12 cellular contexts compared by ENCODE assay signal in the genomic region with DNA sequence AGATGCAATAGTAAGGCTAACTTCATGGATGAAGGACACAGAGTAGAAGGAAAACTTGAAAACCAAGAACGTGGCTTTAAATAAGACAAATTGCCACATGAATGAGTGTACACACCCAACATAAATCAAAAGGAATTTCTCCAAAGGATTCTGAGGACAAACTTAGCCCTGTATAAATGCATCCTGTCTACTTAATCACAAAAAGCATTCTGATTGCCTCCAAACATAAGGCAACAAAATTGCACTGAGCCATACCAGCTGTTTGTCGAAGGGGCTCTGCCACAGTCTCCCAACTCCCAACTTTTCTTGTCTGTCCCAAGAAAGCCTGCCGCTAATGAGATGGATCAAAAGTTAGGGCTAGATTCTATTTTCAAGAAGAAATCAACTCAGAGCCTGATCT.
DNase-seq lines count a peak whose midpoint lies in the region; ATAC-seq and TF ChIP-seq lines count a peak whose summit lies in the region.
"Had no signal": no experiment of that assay in that cellular context is flagged by ENCODE, and none has a peak within 500 bp of the region (broad histone marks: within the 10 kb centered on the region; RNA-seq: fewer than 3 reads in every experiment).

No MANE protein-coding gene starts in this region.

- no peaks in the 10 kb centered on the region for H3K9me3 Mint-ChIP-seq in endothelial cell (ENCODE audit: unreplicated experiment)
- no peaks in the 10 kb centered on the region for H3K9me3 Mint-ChIP-seq in activated CD4-positive, alpha-beta memory T cell treated with anti-CD3 and anti-CD28 coated beads for 36 hours
- H3K9me3 Mint-ChIP-seq: activated T-helper 17 cell treated with anti-CD3 and anti-CD28 coated beads, Interleukin-2, amount 50 U/mL, for 72 hours; IgD-negative memory B cell had no signal

- H3K36me3 ChIP-seq in PC-9 (ENCODE audit: low read depth) (0 out of 2 replicates have a peak, but pooled peaks cover 9% of the 10 kb centered on the region), mucosa of stomach (ENCODE audit: control insufficient read depth, insufficient read depth, low read length) (no peaks in the 10 kb centered on the region)

- H3K4me3 Mint-ChIP-seq in endothelial cell (ENCODE audit: unreplicated experiment): no peak overlapping the region
- H3K4me3 Mint-ChIP-seq in activated CD4-positive, alpha-beta memory T cell treated with anti-CD3 and anti-CD28 coated beads for 36 hours: no peak overlapping the region
- H3K4me3 Mint-ChIP-seq: activated T-helper 17 cell treated with anti-CD3 and anti-CD28 coated beads, Interleukin-2, amount 50 U/mL, for 72 hours had no signal

- intact Hi-C loops in PC-9 (cut with micrococcal nuclease; ENCODE audit: unreplicated experiment): loop anchor here (1.0 kb wide), 4 partner anchors 13 to 117 kb away; no protein-coding TSS in a partner anchor
- intact Hi-C loops in activated CD4-positive, alpha-beta memory T cell treated with anti-CD3 and anti-CD28 coated beads for 36 hours (cut with micrococcal nuclease): no loop called here

- DNase-seq in A172 (ENCODE audit: low spot score): peak; percentile 30
- peak in 1 of 2 experiments; percentile 66 for DNase-seq in PC-9
- no peak for DNase-seq in endothelial cell (ENCODE audit: low spot score)
- DNase-seq in activated naive CD4-positive, alpha-beta T cell (lab: John Stamatoyannopoulos, UW): no peak
- no peak for DNase-seq in activated CD4-positive, alpha-beta memory T cell treated with anti-CD3 and anti-CD28 coated beads for 36 hours
- no peak for DNase-seq in RKO (ENCODE audit: low spot score)
- DNase-seq: head of caudate nucleus, OCI-M1 had no signal

- peaks cover 66% of the 10 kb centered on the region for H3K4me1 ChIP-seq in PC-9 (replicated peaks; ENCODE audit: insufficient read depth)
- H3K4me1 ChIP-seq in mucosa of stomach (ENCODE audit: control insufficient read depth, insufficient read depth, low read length): peaks cover 94% of the 10 kb centered on the region

- H3K4me1 Mint-ChIP-seq in endothelial cell (ENCODE audit: unreplicated experiment): peaks cover 57% of the 10 kb centered on the region
- H3K4me1 Mint-ChIP-seq in activated CD4-positive, alpha-beta memory T cell treated with anti-CD3 and anti-CD28 coated beads for 36 hours (ENCODE audit: low read depth): no peaks in the 10 kb centered on the region
- H3K4me1 Mint-ChIP-seq: activated T-helper 17 cell treated with anti-CD3 and anti-CD28 coated beads, Interleukin-2, amount 50 U/mL, for 72 hours; IgD-negative memory B cell had no signal

- POLR2A ChIA-PET in PC-9 (lab: Charles Lee; ENCODE audit: unreplicated experiment): interaction anchor here (0.6 to 0.7 kb wide), 2 partner anchors 141 to 1212 kb away, joined by 4 to 6 read pairs; no protein-coding TSS in a partner anchor
- POLR2A ChIA-PET in activated CD4-positive, alpha-beta memory T cell treated with anti-CD3 and anti-CD28 coated beads for 36 hours (lab: Charles Lee): no interaction called here

- H3K4me3 ChIP-seq in PC-9 (peak overlapping the region; percentile 35; the same call in 1 of the 2 replicates), mucosa of stomach (ENCODE audit: low read length) (no peak overlapping the region)

- peaks cover 55% of the 10 kb centered on the region for H3F3A ChIP-seq in PC-9 (ENCODE audit: insufficient read depth, low read depth)

- CTCF ChIA-PET in PC-9 (lab: Charles Lee): interaction anchor here (1.0 kb wide), 1 partner anchor 38 kb away, joined by 3 read pairs; no protein-coding TSS in a partner anchor
- CTCF ChIA-PET in activated CD4-positive, alpha-beta memory T cell treated with anti-CD3 and anti-CD28 coated beads for 36 hours (lab: Charles Lee): no interaction called here

- H4K20me1 ChIP-seq in PC-9 (ENCODE audit: insufficient read depth): no peaks in the 10 kb centered on the region

- H3K4me2 ChIP-seq in PC-9: peak overlapping the region; percentile 78

- H3K9ac ChIP-seq in mucosa of stomach (ENCODE audit: low read length): peak overlapping the region; percentile 53

- peaks cover 88% of the 10 kb centered on the region for H3K79me2 ChIP-seq in PC-9 (ENCODE audit: low read depth)

- H3K27me3 Mint-ChIP-seq in endothelial cell (ENCODE audit: unreplicated experiment): peaks cover 2% of the 10 kb centered on the region
- peaks cover 13% of the 10 kb centered on the region for H3K27me3 Mint-ChIP-seq in activated CD4-positive, alpha-beta memory T cell treated with anti-CD3 and anti-CD28 coated beads for 36 hours

- H3K9me3 ChIP-seq in PC-9 (ENCODE audit: insufficient read depth, low read depth) (no peaks in the 10 kb centered on the region), mucosa of stomach (ENCODE audit: control insufficient read depth, low read length) (no peaks in the 10 kb centered on the region)

- no peaks in the 10 kb centered on the region for H3K9me2 ChIP-seq in PC-9 (ENCODE audit: insufficient read depth)

- peaks cover 4% of the 10 kb centered on the region for H3K36me3 Mint-ChIP-seq in endothelial cell (ENCODE audit: low read depth, unreplicated experiment)
- H3K36me3 Mint-ChIP-seq in activated CD4-positive, alpha-beta memory T cell treated with anti-CD3 and anti-CD28 coated beads for 36 hours: no peaks in the 10 kb centered on the region
- H3K36me3 Mint-ChIP-seq: IgD-negative memory B cell had no signal

- H3K27me3 ChIP-seq in PC-9 (ENCODE audit: insufficient read depth, low read depth) (no peaks in the 10 kb centered on the region), mucosa of stomach (ENCODE audit: control insufficient read depth, insufficient read depth, low read length) (no peaks in the 10 kb centered on the region)

- ATAC-seq in GM21825 (IDR thresholded peaks at IDR 0.05; ENCODE audit: unreplicated experiment): no peak
- ATAC-seq: activated T-helper 17 cell treated with anti-CD3 and anti-CD28 coated beads, Interleukin-2, amount 50 U/mL, for 72 hours had no signal

- no TSS peak for BruUV-seq in PC-9 (replicated peaks; lab: Mats Ljungman, UMichigan)

- no peak overlapping the region for H2AFZ ChIP-seq in PC-9

- TF ChIP-seq CTCF in PC-9 (conservative IDR thresholded peaks at IDR 0.05) (no peak), endothelial cell (IDR thresholded peaks at IDR 0.05; ENCODE audit: unreplicated experiment) (no peak)

- H3K27ac ChIP-seq in PC-9: peak overlapping the region; percentile 95

- H3K27ac Mint-ChIP-seq in endothelial cell (ENCODE audit: unreplicated experiment): peak overlapping the region; percentile 87
- H3K27ac Mint-ChIP-seq in activated CD4-positive, alpha-beta memory T cell treated with anti-CD3 and anti-CD28 coated beads for 36 hours: no peak overlapping the region
- H3K27ac Mint-ChIP-seq: activated T-helper 17 cell treated with anti-CD3 and anti-CD28 coated beads, Interleukin-2, amount 50 U/mL, for 72 hours; IgD-negative memory B cell had no signal
